In genomic region chr16:46883690-46884512, GRCh38 we compare ENCODE assay signal across 8 cellular contexts. TPM values are rescaled to one million over a fixed set of nuclear protein-coding genes. Genes with fewer than 3 reads are reported as not detected.
DNase-seq lines count a peak whose midpoint lies in the region; ATAC-seq, FAIRE-seq and TF ChIP-seq lines count a peak whose summit lies in the region.

A gene with protein sequence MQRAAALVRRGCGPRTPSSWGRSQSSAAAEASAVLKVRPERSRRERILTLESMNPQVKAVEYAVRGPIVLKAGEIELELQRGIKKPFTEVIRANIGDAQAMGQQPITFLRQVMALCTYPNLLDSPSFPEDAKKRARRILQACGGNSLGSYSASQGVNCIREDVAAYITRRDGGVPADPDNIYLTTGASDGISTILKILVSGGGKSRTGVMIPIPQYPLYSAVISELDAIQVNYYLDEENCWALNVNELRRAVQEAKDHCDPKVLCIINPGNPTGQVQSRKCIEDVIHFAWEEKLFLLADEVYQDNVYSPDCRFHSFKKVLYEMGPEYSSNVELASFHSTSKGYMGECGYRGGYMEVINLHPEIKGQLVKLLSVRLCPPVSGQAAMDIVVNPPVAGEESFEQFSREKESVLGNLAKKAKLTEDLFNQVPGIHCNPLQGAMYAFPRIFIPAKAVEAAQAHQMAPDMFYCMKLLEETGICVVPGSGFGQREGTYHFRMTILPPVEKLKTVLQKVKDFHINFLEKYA (plus strand): TSS chr16:46884362. CDS start chr16:46884716, 354 bp downstream.

- DNase-seq in AG04450 (ENCODE audit: low read depth, low spot score) (peak; percentile 84), NCI-H2171 treated with DMSO at 0.1 percent for 48 hours (lab: John Stamatoyannopoulos, UW) (peak; percentile 71), bronchial epithelial cell (ENCODE audit: low read depth) (peak; percentile 81), iPS-NIHi11 (ENCODE audit: low spot score) (peak; percentile 92), small intestine (peak; percentile 84)

- no peaks in the 10 kb centered on the region; the same call in 1 of the 2 replicates for H3K9me3 ChIP-seq in AG04450 (ENCODE audit: control insufficient read depth, insufficient read depth, low read length)
- H3K9me3 ChIP-seq in small intestine (ENCODE audit: control insufficient read depth, low read depth): no peaks in the 10 kb centered on the region

- peaks cover 0 to 7% of the 10 kb centered on the region in 2 donors for H3K4me1 ChIP-seq in small intestine (ENCODE audit: control insufficient read depth in 2 of 2, insufficient read depth in 1 of 2, low read depth in 1 of 2, low read length in 1 of 2)

- H3K27ac ChIP-seq in AG04450 (ENCODE audit: low read depth, low read length): peak within 1 kb of the TSS; percentile 65
- peak within 1 kb of the TSS in 1 of 2 donors; percentile 85 for H3K27ac ChIP-seq in small intestine (ENCODE audit: low read depth in 1 of 2, low read length in 1 of 2)

- no peak for TF ChIP-seq CTCF in AG04450 (IDR thresholded peaks at IDR 0.05; ENCODE audit: low read depth, low read length)
- TF ChIP-seq CTCF in WI38 (IDR thresholded peaks at IDR 0.05; ENCODE audit: low read depth, low read length): no peak
- TF ChIP-seq CTCF in bronchial epithelial cell (IDR thresholded peaks at IDR 0.05; ENCODE audit: insufficient read depth, low read length, severe bottlenecking): no peak

- H3K36me3 ChIP-seq in bronchial epithelial cell (ENCODE audit: control insufficient read depth, insufficient read depth, low read length): peaks cover 14% of the 10 kb centered on the region
- no peaks in the 10 kb centered on the region for H3K36me3 ChIP-seq in small intestine (ENCODE audit: control insufficient read depth in 2 of 2, insufficient read depth in 2 of 2, low read length in 2 of 2)

- FAIRE-seq in bronchial epithelial cell (lab: Jason Lieb, UNC) (no peak), small intestine (lab: Jason Lieb, UNC) (no peak)

- CTCF ChIA-PET in AG04450 (lab: Charles Lee): interaction anchor here (2.0 to 5.2 kb wide), 2 partner anchors 25 to 30 kb away, joined by 9 to 28 read pairs; no protein-coding TSS in a partner anchor

- POLR2A ChIA-PET in AG04450 (lab: Yijun Ruan, JAX): interaction anchor here (1.3 kb wide), 1 partner anchor 24 kb away, joined by 3 read pairs; no protein-coding TSS in a partner anchor

- ATAC-seq in GM18868 (IDR thresholded peaks at IDR 0.05; ENCODE audit: unreplicated experiment): peak; percentile 99
- peak; percentile 95 for ATAC-seq in HG03103 (IDR thresholded peaks at IDR 0.05; ENCODE audit: low read depth, unreplicated experiment)

- peak within 1 kb of the TSS; percentile 92 for H3K4me3 ChIP-seq in AG04450 (ENCODE audit: low read depth, low read length)
- peak within 1 kb of the TSS; percentile 80 for H3K4me3 ChIP-seq in WI38 (ENCODE audit: low read depth, low read length)
- H3K4me3 ChIP-seq in bronchial epithelial cell (ENCODE audit: low read depth, low read length): peak within 1 kb of the TSS; percentile 81
- peak within 1 kb of the TSS; percentile 74 to 83 for H3K4me3 ChIP-seq in small intestine (ENCODE audit: low read depth in 1 of 2, low read length in 2 of 2)

- 0 to 1% (median 0%) methylated on average over 63 to 75 of the region's 75 CpGs for WGBS in small intestine, 3 donors

- H3K27me3 ChIP-seq in AG04450 (ENCODE audit: control insufficient read depth, insufficient read depth, low read length) (peaks cover 6% of the 10 kb centered on the region), bronchial epithelial cell (ENCODE audit: control insufficient read depth, insufficient read depth, low read length) (no peaks in the 10 kb centered on the region), small intestine (ENCODE audit: control insufficient read depth in 2 of 2, insufficient read depth in 2 of 2, low read length in 2 of 2) (no peaks in the 10 kb centered on the region)

RNA-seq across cellular contexts. Expression of the gene that starts here (rescaled TPM):
- polyA plus RNA-seq in AG04450 (2011; rRNA removed) (18.5 and 23.0 TPM in 2 replicates), small intestine (10 to 100 TPM in 1 of 3 donors, 1 to 10 TPM in 2; 2.2 to 25.4 (median 7.2) TPM)
- 41.9 and 61.7 TPM in 2 replicates for polyA minus RNA-seq in AG04450 (2011; rRNA and poly(A)+ RNA removed)
- 41.3 and 48.0 TPM in 2 replicates for total RNA-seq in bronchial epithelial cell
